20 cellular contexts compared by ENCODE assay signal in genomic region chr17:66435182-66435581, GRCh38.
"Had no signal": no experiment of that assay in that cellular context is flagged by ENCODE, and none has a peak within 500 bp of the region (broad histone marks: within the 10 kb centered on the region; RNA-seq: fewer than 3 reads in every experiment).

No MANE protein-coding gene starts in this region.

- H3K4me2 ChIP-seq: hepatocyte had no signal

- ATAC-seq: effector memory CD8-positive, alpha-beta T cell; foreskin keratinocyte; gastroesophageal sphincter; heart left ventricle; left lung; left ventricle myocardium superior; lower lobe of right lung; naive thymus-derived CD4-positive, alpha-beta T cell had no signal

- H3K9me3 ChIP-seq: colonic mucosa, esophagus muscularis mucosa, gastroesophageal sphincter, heart left ventricle, left lung, lower lobe of right lung had no signal

- DNase-seq: colonic mucosa; cortex of kidney; effector CD8-positive, alpha-beta T cell; effector memory CD8-positive, alpha-beta T cell; foreskin keratinocyte; heart left ventricle; hypothalamus; immature natural killer cell; islet precursor cell; kidney; kidney glomerular epithelial cell; left lung; left ventricle myocardium superior; lower lobe of right lung; mesenchymal stem cell; midbrain; naive thymus-derived CD4-positive, alpha-beta T cell had no signal

- H2AFZ ChIP-seq: hepatocyte had no signal

- H3K4me1 ChIP-seq: colonic mucosa had no signal

- H3K27ac ChIP-seq: colonic mucosa, esophagus muscularis mucosa, foreskin keratinocyte, gastroesophageal sphincter, heart left ventricle, hepatocyte, left lung, lower lobe of right lung had no signal

- H3K4me3 ChIP-seq: colonic mucosa, esophagus muscularis mucosa, gastroesophageal sphincter, heart left ventricle, hepatocyte, left lung, lower lobe of right lung had no signal

- H3K27me3 ChIP-seq: colonic mucosa, esophagus muscularis mucosa, foreskin keratinocyte, gastroesophageal sphincter, heart left ventricle, hepatocyte, left lung had no signal

- H3K36me3 ChIP-seq: colonic mucosa, esophagus muscularis mucosa, gastroesophageal sphincter, heart left ventricle, left lung, lower lobe of right lung had no signal
